Comparison of ENCODE assay signal across 20 cellular contexts in the genomic region with DNA sequence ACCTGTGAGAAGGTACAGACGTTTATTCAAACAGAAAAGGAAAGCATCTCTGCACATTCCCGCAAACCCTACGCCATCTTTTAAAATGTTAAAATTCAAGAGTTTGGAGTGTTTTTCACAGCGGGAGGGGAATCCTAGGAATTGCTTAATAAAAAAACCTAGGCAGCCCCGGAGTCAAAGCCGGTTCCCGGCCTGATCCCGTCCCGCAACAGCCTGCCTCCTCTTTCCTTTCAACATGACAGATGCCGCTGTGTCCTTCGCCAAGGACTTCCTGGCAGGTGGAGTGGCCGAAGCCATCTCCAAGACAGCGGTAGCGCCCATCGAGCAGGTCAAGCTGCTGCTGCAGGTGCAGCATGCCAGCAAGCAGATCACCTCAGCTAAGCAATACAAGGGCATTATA.
A peak's percentile ranks its signal among the peaks of the same experiment; 100 is the strongest.
DNase-seq lines count a peak whose midpoint lies in the region; ATAC-seq and TF ChIP-seq lines count a peak whose summit lies in the region.
"Had no signal": no experiment of that assay in that cellular context is flagged by ENCODE, and none has a peak within 500 bp of the region (broad histone marks: within the 10 kb centered on the region; RNA-seq: fewer than 3 reads in every experiment).

No MANE protein-coding gene starts in this region.

- no peaks in the 10 kb centered on the region for H3K36me3 ChIP-seq in iPS-15b (ENCODE audit: control insufficient read depth, insufficient read depth, low read length)
- H3K36me3 ChIP-seq: Peyer's patch, SJSA1 had no signal

- no peaks in the 10 kb centered on the region for H3K4me1 Mint-ChIP-seq in chondrocyte (ENCODE audit: low read depth)
- no peaks in the 10 kb centered on the region for H3K4me1 Mint-ChIP-seq in MCF 10A (ENCODE audit: insufficient read depth, unreplicated experiment)
- H3K4me1 Mint-ChIP-seq: CD8-positive, alpha-beta memory T cell had no signal

- peaks cover 5% of the 10 kb centered on the region for H3K27me3 ChIP-seq in iPS-15b (ENCODE audit: control insufficient read depth, insufficient read depth, low read length)
- H3K27me3 ChIP-seq: Peyer's patch, SJSA1 had no signal

- peaks cover 15% of the 10 kb centered on the region for H3K9me3 Mint-ChIP-seq in chondrocyte (ENCODE audit: low read depth)
- H3K9me3 Mint-ChIP-seq in MCF 10A (ENCODE audit: unreplicated experiment), result no peaks in the 10 kb centered on the region

- H3K27ac Mint-ChIP-seq in chondrocyte (ENCODE audit: unreplicated experiment), result no peak overlapping the region
- H3K27ac Mint-ChIP-seq in MCF 10A (ENCODE audit: low read depth, unreplicated experiment), result no peak overlapping the region
- H3K27ac Mint-ChIP-seq: CD8-positive, alpha-beta memory T cell; HFFc6 had no signal

- intact Hi-C loops in left ventricle myocardium superior (cut with micrococcal nuclease) (no loop called here), cardiac septum (cut with DNase I) (no loop called here), MCF 10A (cut with micrococcal nuclease) (no loop called here)

- H3K36me3 Mint-ChIP-seq in chondrocyte (ENCODE audit: low read depth) (no peaks in the 10 kb centered on the region), MCF 10A (ENCODE audit: insufficient read depth, unreplicated experiment) (no peaks in the 10 kb centered on the region)
- H3K36me3 Mint-ChIP-seq: CD8-positive, alpha-beta memory T cell had no signal

- H3K9me3 ChIP-seq in iPS-15b (ENCODE audit: control insufficient read depth, insufficient read depth, low read length), result no peaks in the 10 kb centered on the region
- H3K9me3 ChIP-seq: SJSA1 had no signal

- H3K4me3 ChIP-seq in iPS-15b (ENCODE audit: low read depth, low read length), result peak overlapping the region; percentile 15
- H3K4me3 ChIP-seq: Peyer's patch, SJSA1 had no signal

- TF ChIP-seq CTCF in chondrocyte (IDR thresholded peaks at IDR 0.05), result no peak
- TF ChIP-seq CTCF in MCF 10A (IDR thresholded peaks at IDR 0.05; ENCODE audit: unreplicated experiment), result no peak

- no peak overlapping the region for H3K9ac ChIP-seq in iPS-15b (ENCODE audit: low read depth, low read length)

- H3K27me3 Mint-ChIP-seq in chondrocyte (ENCODE audit: low read depth) (peaks cover 2% of the 10 kb centered on the region), MCF 10A (ENCODE audit: insufficient read depth, unreplicated experiment) (no peaks in the 10 kb centered on the region)
- H3K27me3 Mint-ChIP-seq: CD8-positive, alpha-beta memory T cell had no signal

- H3K4me1 ChIP-seq in iPS-15b (ENCODE audit: control insufficient read depth, insufficient read depth, low read length), result peaks cover 3% of the 10 kb centered on the region
- H3K4me1 ChIP-seq: Peyer's patch, SJSA1 had no signal

- no TSS peak for BruUV-seq in MCF 10A (replicated peaks; lab: Mats Ljungman, UMichigan)

- H3K4me3 Mint-ChIP-seq in chondrocyte (ENCODE audit: unreplicated experiment) (no peak overlapping the region), MCF 10A (ENCODE audit: unreplicated experiment) (no peak overlapping the region)
- H3K4me3 Mint-ChIP-seq: CD8-positive, alpha-beta memory T cell; HFFc6 had no signal

- peak; percentile 16 for DNase-seq in left ventricle myocardium superior
- no peak for DNase-seq in cardiac septum (ENCODE audit: low spot score)
- peak; percentile 71 for DNase-seq in chondrocyte (ENCODE audit: low spot score)
- DNase-seq in MCF 10A (ENCODE audit: unreplicated experiment), result no peak
- no peak for DNase-seq in C1 segment of cervical spinal cord (lab: John Stamatoyannopoulos, UW)
- no peak for DNase-seq in stimulated activated CD4-positive, alpha-beta T cell treated with anti-CD3 and anti-CD28 coated beads, Interleukin-1b, Interleukin-23, amount 100 ng/mL, for 48 hours
- DNase-seq in superior temporal gyrus (ENCODE audit: extremely low spot score), result no peak
- DNase-seq: AML-193; CD8-positive, alpha-beta memory T cell; EL; HFFc6; KBM-7; NCI-H1092; NCI-H1436 treated with DMSO at 0.1 percent for 48 hours; NCI-H1930; NCI-H2227 treated with DMSO at 0.1 percent for 48 hours; NCI-H510A; Peyer's patch had no signal

- no peak for ATAC-seq in left ventricle myocardium superior

- CTCF ChIA-PET in MCF 10A (lab: Yijun Ruan, JAX), result no interaction called here

- POLR2A ChIA-PET in MCF 10A (lab: Yijun Ruan, JAX), result interaction anchor here (0.7 kb wide), 1 partner anchor 49 kb away, joined by 3 read pairs; no protein-coding TSS in a partner anchor

Comparison
In these comparisons a context has a peak if more than half of its experiments do, and no peak if none do; other contexts are left out.
1. DNase-seq: peak in left ventricle myocardium superior (single experiment) and chondrocyte (single experiment); none in cardiac septum (single experiment), MCF 10A (single experiment), C1 segment of cervical spinal cord (0 of 14), stimulated activated CD4-positive, alpha-beta T cell treated with anti-CD3 and anti-CD28 coated beads, Interleukin-1b, Interleukin-23, amount 100 ng/mL, for 48 hours (single experiment) and superior temporal gyrus (single experiment).